ENCODE assay signal across 11 cellular contexts in genomic region chr18:55069497-55069896, GRCh38.
DNase-seq lines count a peak whose midpoint lies in the region; ATAC-seq and TF ChIP-seq lines count a peak whose summit lies in the region.
"Had no signal": no experiment of that assay in that cellular context is flagged by ENCODE, and none has a peak within 500 bp of the region (broad histone marks: within the 10 kb centered on the region; RNA-seq: fewer than 3 reads in every experiment).

No MANE protein-coding gene starts in this region.

- TF ChIP-seq POLR2A in tibial nerve (IDR thresholded peaks at IDR 0.05) = no peak

- TF ChIP-seq CTCF in tibial nerve (IDR thresholded peaks at IDR 0.05) = no peak

- H3K36me3 ChIP-seq in tibial nerve = no peaks in the 10 kb centered on the region

- no peak for TF ChIP-seq EP300 in tibial nerve (IDR thresholded peaks at IDR 0.05)

- ATAC-seq in GM18502 (IDR thresholded peaks at IDR 0.05; ENCODE audit: poor library complexity, unreplicated experiment) = peak; percentile 74
- peak; percentile 53 for ATAC-seq in GM19467 (IDR thresholded peaks at IDR 0.05; ENCODE audit: unreplicated experiment)
- peak; percentile 81 for ATAC-seq in HG02885 (IDR thresholded peaks at IDR 0.05; ENCODE audit: poor library complexity, unreplicated experiment)
- peak; percentile 81 for ATAC-seq in HG03575 (IDR thresholded peaks at IDR 0.05; ENCODE audit: extremely low read depth, insufficient number of reproducible peaks, low FRiP score, unreplicated experiment)

- DNase-seq in NCI-H345 (lab: John Stamatoyannopoulos, UW) (no peak), tibial nerve (ENCODE audit: low spot score in 2 of 2) (no peak), NCI-H128 (lab: John Stamatoyannopoulos, UW; ENCODE audit: unreplicated experiment) (no peak), HK-2 (ENCODE audit: unreplicated experiment) (no peak)
- DNase-seq: AML-193, anterior cingulate cortex, mesendoderm had no signal

- no peaks in the 10 kb centered on the region for H3K9me3 ChIP-seq in tibial nerve

- H3K4me1 ChIP-seq in tibial nerve = no peaks in the 10 kb centered on the region

- no peak overlapping the region for H3K4me3 ChIP-seq in tibial nerve

- WGBS in tibial nerve, 2 donors = 87 to 88% methylated on average over 6 of the region's 6 CpGs

- no peaks in the 10 kb centered on the region for H3K27me3 ChIP-seq in tibial nerve

- no peak overlapping the region for H3K27ac ChIP-seq in tibial nerve
